9 cellular contexts compared by ENCODE assay signal in the genomic region with DNA sequence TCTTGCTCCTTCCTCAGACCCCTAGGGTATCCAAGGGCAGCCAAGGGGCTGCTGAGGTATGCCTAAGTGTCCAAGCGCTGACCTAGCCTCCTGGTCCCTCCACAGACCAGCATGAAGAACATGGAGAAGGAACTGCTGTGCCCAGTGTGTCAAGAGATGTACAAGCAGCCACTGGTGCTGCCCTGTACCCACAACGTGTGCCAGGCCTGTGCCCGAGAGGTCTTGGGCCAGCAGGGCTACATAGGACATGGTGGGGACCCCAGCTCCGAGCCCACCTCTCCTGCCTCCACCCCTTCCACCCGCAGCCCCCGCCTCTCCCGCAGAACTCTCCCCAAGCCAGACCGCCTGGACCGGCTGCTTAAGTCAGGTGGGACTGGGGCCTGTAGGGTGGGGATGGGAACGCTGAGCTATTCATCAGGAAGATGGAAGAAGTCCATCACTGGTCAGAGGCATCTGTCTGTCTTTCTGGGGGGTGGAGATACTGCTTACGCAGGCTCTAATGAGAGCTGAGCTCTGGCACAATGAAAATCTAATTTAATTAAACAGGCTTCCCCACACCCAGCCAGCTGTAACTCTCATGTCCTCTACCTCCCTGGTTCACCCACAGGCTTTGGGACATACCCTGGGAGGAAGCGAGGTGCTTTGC. TPM values are rescaled to one million over a fixed set of nuclear protein-coding genes. Genes with fewer than 3 reads are reported as not detected.
DNase-seq lines count a peak whose midpoint lies in the region; ATAC-seq and TF ChIP-seq lines count a peak whose summit lies in the region.
"Had no signal": no experiment of that assay in that cellular context is flagged by ENCODE, and none has a peak within 500 bp of the region (broad histone marks: within the 10 kb centered on the region; RNA-seq: fewer than 3 reads in every experiment).

No MANE protein-coding gene starts in this region.

- no peak for TF ChIP-seq CTCF in GM23338 (conservative IDR thresholded peaks at IDR 0.05; ENCODE audit: low read depth in 2 of 2)

- H4K20me1 ChIP-seq in GM23338 (replicated peaks; ENCODE audit: insufficient read depth), result no peaks in the 10 kb centered on the region

- H3K4me3 ChIP-seq in ACC112 (ENCODE audit: low read depth, low read length) (peak overlapping the region; percentile 83), GM23338 (peak overlapping the region; percentile 84)

- ATAC-seq in GM23338 (no peak), left lobe of liver (no peak), GM21786 (IDR thresholded peaks at IDR 0.05; ENCODE audit: unreplicated experiment) (no peak), GM19463 (IDR thresholded peaks at IDR 0.05; ENCODE audit: unreplicated experiment) (no peak)

- H3K9me2 ChIP-seq in GM23338 (ENCODE audit: insufficient read depth), result no peaks in the 10 kb centered on the region

- H3K36me3 Mint-ChIP-seq in GM23338 (ENCODE audit: low read depth), result peaks cover 44% of the 10 kb centered on the region
- H3K36me3 Mint-ChIP-seq in activated T-helper 2 cell treated with anti-CD3 and anti-CD28 coated beads, Interferon-gamma antibody, Interleukin-2, Interleukin-4, amounts not matched to agents 10 μg/mL and 5 μg/mL and 100 μg/mL, durations not matched to agents 14 hours and 24 hours and 36 hours (ENCODE audit: low read depth), result peaks cover 41% of the 10 kb centered on the region

- H3K4me3 Mint-ChIP-seq in GM23338, result peak overlapping the region; percentile 86
- H3K4me3 Mint-ChIP-seq in activated T-helper 2 cell treated with anti-CD3 and anti-CD28 coated beads, Interferon-gamma antibody, Interleukin-2, Interleukin-4, amounts not matched to agents 10 μg/mL and 5 μg/mL and 100 μg/mL, durations not matched to agents 14 hours and 24 hours and 36 hours (ENCODE audit: low read depth), result peak overlapping the region; percentile 96

- H3K4me1 ChIP-seq in ACC112 (ENCODE audit: control insufficient read depth, insufficient read depth, low read length, unreplicated experiment) (peaks cover 6% of the 10 kb centered on the region), GM23338 (ENCODE audit: insufficient read depth) (peaks cover 18% of the 10 kb centered on the region)

- peaks cover 22% of the 10 kb centered on the region for H3F3A ChIP-seq in GM23338 (replicated peaks; ENCODE audit: low read depth)

- H3K27ac Mint-ChIP-seq in GM23338, result no peak overlapping the region
- no peak overlapping the region for H3K27ac Mint-ChIP-seq in activated T-helper 2 cell treated with anti-CD3 and anti-CD28 coated beads, Interferon-gamma antibody, Interleukin-2, Interleukin-4, amounts not matched to agents 10 μg/mL and 5 μg/mL and 100 μg/mL, durations not matched to agents 14 hours and 24 hours and 36 hours

- H3K4me1 Mint-ChIP-seq in GM23338, result peaks cover 25% of the 10 kb centered on the region
- H3K4me1 Mint-ChIP-seq in activated T-helper 2 cell treated with anti-CD3 and anti-CD28 coated beads, Interferon-gamma antibody, Interleukin-2, Interleukin-4, amounts not matched to agents 10 μg/mL and 5 μg/mL and 100 μg/mL, durations not matched to agents 14 hours and 24 hours and 36 hours (ENCODE audit: low read depth), result peaks cover 39% of the 10 kb centered on the region

- no peaks in the 10 kb centered on the region for H3K27me3 ChIP-seq in ACC112 (ENCODE audit: insufficient read depth, low read length)
- no peaks in the 10 kb centered on the region for H3K27me3 ChIP-seq in GM23338 (ENCODE audit: insufficient read depth)

- peaks cover 18% of the 10 kb centered on the region for H3K27me3 Mint-ChIP-seq in GM23338 (ENCODE audit: insufficient read depth, low read depth, poor library complexity)
- no peaks in the 10 kb centered on the region for H3K27me3 Mint-ChIP-seq in activated T-helper 2 cell treated with anti-CD3 and anti-CD28 coated beads, Interferon-gamma antibody, Interleukin-2, Interleukin-4, amounts not matched to agents 10 μg/mL and 5 μg/mL and 100 μg/mL, durations not matched to agents 14 hours and 24 hours and 36 hours (ENCODE audit: low read depth)

- DNase-seq in GM23338 (ENCODE audit: low spot score) (no peak), left lobe of liver (ENCODE audit: low spot score) (peak; percentile 43), GF-D8 (lab: John Stamatoyannopoulos, UW) (no peak), AG08395 (ENCODE audit: low spot score) (no peak)
- no peak for DNase-seq in activated T-helper 2 cell treated with anti-CD3 and anti-CD28 coated beads, Interferon-gamma antibody, Interleukin-2, Interleukin-4, amounts not matched to agents 10 μg/mL and 5 μg/mL and 100 μg/mL, durations not matched to agents 14 hours and 24 hours and 36 hours (ENCODE audit: low spot score)
- DNase-seq: esophagus squamous epithelium had no signal

- peaks cover 4% of the 10 kb centered on the region for H3K9me3 Mint-ChIP-seq in GM23338
- no peaks in the 10 kb centered on the region for H3K9me3 Mint-ChIP-seq in activated T-helper 2 cell treated with anti-CD3 and anti-CD28 coated beads, Interferon-gamma antibody, Interleukin-2, Interleukin-4, amounts not matched to agents 10 μg/mL and 5 μg/mL and 100 μg/mL, durations not matched to agents 14 hours and 24 hours and 36 hours

- peak overlapping the region; percentile 100 for H3K4me2 ChIP-seq in GM23338

- H3K27ac ChIP-seq in ACC112 (ENCODE audit: low read depth, low read length) (no peak overlapping the region), GM23338 (ENCODE audit: low read depth) (no peak overlapping the region)

- intact Hi-C loops in activated T-helper 2 cell treated with anti-CD3 and anti-CD28 coated beads, Interferon-gamma antibody, Interleukin-2, Interleukin-4, amounts not matched to agents 10 μg/mL and 5 μg/mL and 100 μg/mL, durations not matched to agents 14 hours and 24 hours and 36 hours (cut with micrococcal nuclease), result no loop called here

- H3K79me2 ChIP-seq in ACC112 (ENCODE audit: control insufficient read depth, insufficient read depth, low read length, unreplicated experiment) (peaks cover 23% of the 10 kb centered on the region), GM23338 (replicated peaks; ENCODE audit: insufficient read depth) (peaks cover 20% of the 10 kb centered on the region)

- no peaks in the 10 kb centered on the region; the same call in 1 of the 2 replicates for H3K36me3 ChIP-seq in ACC112 (ENCODE audit: insufficient read depth, low read length)
- peaks cover 18% of the 10 kb centered on the region; the same call in 1 of the 2 replicates for H3K36me3 ChIP-seq in GM23338 (ENCODE audit: insufficient read depth)

- H2AFZ ChIP-seq in ACC112 (ENCODE audit: low read length, unreplicated experiment) (no peak overlapping the region), GM23338 (no peak overlapping the region)

RNA-seq across cellular contexts. Expression of gene TRIM46, which starts 1.8 kb away (rescaled TPM):
- total RNA-seq in GM23338 (2014; rRNA removed; shearing (Covaris generic)), result 15.4 and 18.8 TPM in 2 replicates
- polyA plus RNA-seq in GM23338 (2016; fragmentation: Nextera tagmentation; extraction: Ambion mirVana), result 7.4 and 8.1 TPM in 2 replicates
- 10.7 and 11.5 TPM in 2 replicates for total RNA-seq in activated T-helper 2 cell treated with anti-CD3 and anti-CD28 coated beads, Interferon-gamma antibody, Interleukin-2, Interleukin-4, amounts not matched to agents 10 μg/mL and 5 μg/mL and 100 μg/mL, durations not matched to agents 14 hours and 24 hours and 36 hours
- total RNA-seq in left lobe of liver, result 0.23 TPM

RNA-seq across cellular contexts. Expression of gene KRTCAP2, which starts 2.3 kb away (rescaled TPM):
- 101 and 106 TPM in 2 replicates for total RNA-seq in GM23338 (2014; rRNA removed; shearing (Covaris generic))
- polyA plus RNA-seq in GM23338 (2016; fragmentation: Nextera tagmentation; extraction: Ambion mirVana), result 579 and 628 TPM in 2 replicates
- total RNA-seq in activated T-helper 2 cell treated with anti-CD3 and anti-CD28 coated beads, Interferon-gamma antibody, Interleukin-2, Interleukin-4, amounts not matched to agents 10 μg/mL and 5 μg/mL and 100 μg/mL, durations not matched to agents 14 hours and 24 hours and 36 hours, result 237 and 247 TPM in 2 replicates
- 75.6 TPM for total RNA-seq in left lobe of liver

RNA-seq across cellular contexts. Expression of gene THBS3, which starts 32.3 kb away (rescaled TPM):
- total RNA-seq in GM23338 (2014; rRNA removed; shearing (Covaris generic)), result 1.2 and 6.3 TPM in 2 replicates
- 4.3 and 5.0 TPM in 2 replicates for polyA plus RNA-seq in GM23338 (2016; fragmentation: Nextera tagmentation; extraction: Ambion mirVana)
- total RNA-seq in activated T-helper 2 cell treated with anti-CD3 and anti-CD28 coated beads, Interferon-gamma antibody, Interleukin-2, Interleukin-4, amounts not matched to agents 10 μg/mL and 5 μg/mL and 100 μg/mL, durations not matched to agents 14 hours and 24 hours and 36 hours, result 10.4 and 13.1 TPM in 2 replicates
- total RNA-seq in left lobe of liver, result 16.8 TPM

RNA-seq across cellular contexts. Expression of gene MTX1, which starts 33.1 kb away (rescaled TPM):
- total RNA-seq in GM23338 (2014; rRNA removed; shearing (Covaris generic)), result 66.7 and 77.7 TPM in 2 replicates
- polyA plus RNA-seq in GM23338 (2016; fragmentation: Nextera tagmentation; extraction: Ambion mirVana), result 106 and 109 TPM in 2 replicates
- total RNA-seq in activated T-helper 2 cell treated with anti-CD3 and anti-CD28 coated beads, Interferon-gamma antibody, Interleukin-2, Interleukin-4, amounts not matched to agents 10 μg/mL and 5 μg/mL and 100 μg/mL, durations not matched to agents 14 hours and 24 hours and 36 hours, result 58.6 and 64.0 TPM in 2 replicates
- total RNA-seq in left lobe of liver, result 22.6 TPM

RNA-seq across cellular contexts. Expression of gene DPM3, which starts 35.1 kb away (rescaled TPM):
- total RNA-seq in GM23338 (2014; rRNA removed; shearing (Covaris generic)), result 13.6 and 19.2 TPM in 2 replicates
- polyA plus RNA-seq in GM23338 (2016; fragmentation: Nextera tagmentation; extraction: Ambion mirVana), result 71.4 and 76.5 TPM in 2 replicates
- total RNA-seq in activated T-helper 2 cell treated with anti-CD3 and anti-CD28 coated beads, Interferon-gamma antibody, Interleukin-2, Interleukin-4, amounts not matched to agents 10 μg/mL and 5 μg/mL and 100 μg/mL, durations not matched to agents 14 hours and 24 hours and 36 hours, result 49.0 and 51.0 TPM in 2 replicates
- 76.8 TPM for total RNA-seq in left lobe of liver
